In the genomic region with DNA sequence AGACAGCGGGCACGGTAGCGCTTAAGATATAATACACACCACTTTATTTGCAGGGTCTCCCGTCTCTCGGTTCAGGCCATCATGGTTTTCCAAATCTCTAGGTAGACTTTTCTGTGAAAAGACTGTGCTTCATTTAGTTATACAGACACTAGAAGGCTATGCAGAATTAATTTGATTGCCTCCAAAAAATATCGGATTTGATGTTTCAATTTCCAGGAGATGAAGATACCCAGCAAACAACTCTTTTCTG, we compare ENCODE assay signal across 2 cellular contexts.
TF ChIP-seq lines count a peak whose summit lies in the region.

No MANE protein-coding gene starts in this region.

TF ChIP-seq in endothelial cell of umbilical vein, 7 proteins besides CTCF, POLR2A, EP300 and RAD21:
- no peak for TF ChIP-seq POLR2AphosphoS5 (IDR thresholded peaks at IDR 0.05; ENCODE audit: insufficient read depth, low read depth, low read length)
- no peak for TF ChIP-seq FOS (IDR thresholded peaks at IDR 0.05; ENCODE audit: borderline replicate concordance, insufficient read depth, low read length)
- TF ChIP-seq GATA2 (IDR thresholded peaks at IDR 0.05; ENCODE audit: insufficient read depth, insufficient read length, low read depth, low read length) = no peak
- no peak for TF ChIP-seq EZH2 (IDR thresholded peaks at IDR 0.05; ENCODE audit: borderline replicate concordance, low read depth, low read length, severe bottlenecking)
- TF ChIP-seq, protein P1, sequence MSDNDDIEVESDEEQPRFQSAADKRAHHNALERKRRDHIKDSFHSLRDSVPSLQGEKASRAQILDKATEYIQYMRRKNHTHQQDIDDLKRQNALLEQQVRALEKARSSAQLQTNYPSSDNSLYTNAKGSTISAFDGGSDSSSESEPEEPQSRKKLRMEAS (IDR thresholded peaks at IDR 0.05; ENCODE audit: insufficient read depth, insufficient read length) = no peak
- TF ChIP-seq MYC (IDR thresholded peaks at IDR 0.05; ENCODE audit: low read depth, low read length) = no peak
- TF ChIP-seq JUN (IDR thresholded peaks at IDR 0.05; ENCODE audit: borderline replicate concordance, insufficient read depth, insufficient read length, low read depth) = no peak

TF ChIP-seq in neural cell, 6 proteins besides CTCF, POLR2A, EP300 and RAD21:
- TF ChIP-seq POLR2AphosphoS5 (IDR thresholded peaks at IDR 0.05) = no peak
- TF ChIP-seq TAF1 (IDR thresholded peaks at IDR 0.05; ENCODE audit: low read depth) = no peak
- TF ChIP-seq, protein P2, sequence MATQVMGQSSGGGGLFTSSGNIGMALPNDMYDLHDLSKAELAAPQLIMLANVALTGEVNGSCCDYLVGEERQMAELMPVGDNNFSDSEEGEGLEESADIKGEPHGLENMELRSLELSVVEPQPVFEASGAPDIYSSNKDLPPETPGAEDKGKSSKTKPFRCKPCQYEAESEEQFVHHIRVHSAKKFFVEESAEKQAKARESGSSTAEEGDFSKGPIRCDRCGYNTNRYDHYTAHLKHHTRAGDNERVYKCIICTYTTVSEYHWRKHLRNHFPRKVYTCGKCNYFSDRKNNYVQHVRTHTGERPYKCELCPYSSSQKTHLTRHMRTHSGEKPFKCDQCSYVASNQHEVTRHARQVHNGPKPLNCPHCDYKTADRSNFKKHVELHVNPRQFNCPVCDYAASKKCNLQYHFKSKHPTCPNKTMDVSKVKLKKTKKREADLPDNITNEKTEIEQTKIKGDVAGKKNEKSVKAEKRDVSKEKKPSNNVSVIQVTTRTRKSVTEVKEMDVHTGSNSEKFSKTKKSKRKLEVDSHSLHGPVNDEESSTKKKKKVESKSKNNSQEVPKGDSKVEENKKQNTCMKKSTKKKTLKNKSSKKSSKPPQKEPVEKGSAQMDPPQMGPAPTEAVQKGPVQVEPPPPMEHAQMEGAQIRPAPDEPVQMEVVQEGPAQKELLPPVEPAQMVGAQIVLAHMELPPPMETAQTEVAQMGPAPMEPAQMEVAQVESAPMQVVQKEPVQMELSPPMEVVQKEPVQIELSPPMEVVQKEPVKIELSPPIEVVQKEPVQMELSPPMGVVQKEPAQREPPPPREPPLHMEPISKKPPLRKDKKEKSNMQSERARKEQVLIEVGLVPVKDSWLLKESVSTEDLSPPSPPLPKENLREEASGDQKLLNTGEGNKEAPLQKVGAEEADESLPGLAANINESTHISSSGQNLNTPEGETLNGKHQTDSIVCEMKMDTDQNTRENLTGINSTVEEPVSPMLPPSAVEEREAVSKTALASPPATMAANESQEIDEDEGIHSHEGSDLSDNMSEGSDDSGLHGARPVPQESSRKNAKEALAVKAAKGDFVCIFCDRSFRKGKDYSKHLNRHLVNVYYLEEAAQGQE (IDR thresholded peaks at IDR 0.05; ENCODE audit: borderline replicate concordance) = no peak
- TF ChIP-seq SMC3 (conservative IDR thresholded peaks at IDR 0.05; ENCODE audit: poor library complexity) = no peak
- TF ChIP-seq MXI1 (conservative IDR thresholded peaks at IDR 0.05; ENCODE audit: poor library complexity, severe bottlenecking) = no peak
- TF ChIP-seq EZH2 (IDR thresholded peaks at IDR 0.05; ENCODE audit: borderline replicate concordance, insufficient read depth, low read length, poor library complexity, severe bottlenecking) = no peak
